In the genomic region with DNA sequence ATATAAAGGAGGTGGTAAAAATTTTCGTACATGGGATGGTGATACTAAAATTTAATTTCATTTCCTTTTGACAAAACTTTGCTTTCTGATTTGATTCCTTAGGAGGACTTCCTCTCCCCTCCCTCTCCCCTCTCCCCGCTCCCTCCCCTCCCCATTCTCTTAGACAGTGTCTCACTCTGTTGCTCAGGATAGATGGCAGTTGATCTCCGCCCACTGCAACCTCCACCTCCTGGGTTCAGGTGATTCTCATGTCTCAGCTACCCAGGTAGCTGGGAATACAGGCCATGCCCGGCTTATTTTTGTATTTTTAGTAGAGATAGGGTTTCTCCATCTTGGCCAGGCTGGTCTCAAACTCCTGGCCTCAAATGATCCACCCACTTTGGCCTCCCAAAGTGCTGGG, we compare ENCODE assay signal across 19 cellular contexts.
"Had no signal": no experiment of that assay in that cellular context is flagged by ENCODE, and none has a peak within 500 bp of the region (broad histone marks: within the 10 kb centered on the region; RNA-seq: fewer than 3 reads in every experiment).

No MANE protein-coding gene starts in this region.

- H3K27ac ChIP-seq: RWPE1 had no signal

- DNase-seq: Karpas-422; KG1; NCI-H1092; NCI-H1105 treated with DMSO at 0.1 percent for 48 hours; NCI-H1417 treated with DMSO at 0.1 percent for 48 hours; NCI-H146; NCI-H1694 treated with DMSO at 0.1 percent for 48 hours; NCI-H2029; NCI-H2171 treated with DMSO at 0.1 percent for 48 hours; NCI-H524; NCI-H526 treated with DMSO at 0.1 percent for 48 hours; NCI-H774; NK-92 treated with Interleukin-12 subunit alpha and Interleukin-12 subunit beta, amount 100 ng/mL, for 24 hours; PC-3; SHP77; SK-N-SH had no signal

- H3K27me3 ChIP-seq: MG63 had no signal

- ATAC-seq: Panc1, PC-3 had no signal
